8 cellular contexts compared by ENCODE assay signal in the genomic region with DNA sequence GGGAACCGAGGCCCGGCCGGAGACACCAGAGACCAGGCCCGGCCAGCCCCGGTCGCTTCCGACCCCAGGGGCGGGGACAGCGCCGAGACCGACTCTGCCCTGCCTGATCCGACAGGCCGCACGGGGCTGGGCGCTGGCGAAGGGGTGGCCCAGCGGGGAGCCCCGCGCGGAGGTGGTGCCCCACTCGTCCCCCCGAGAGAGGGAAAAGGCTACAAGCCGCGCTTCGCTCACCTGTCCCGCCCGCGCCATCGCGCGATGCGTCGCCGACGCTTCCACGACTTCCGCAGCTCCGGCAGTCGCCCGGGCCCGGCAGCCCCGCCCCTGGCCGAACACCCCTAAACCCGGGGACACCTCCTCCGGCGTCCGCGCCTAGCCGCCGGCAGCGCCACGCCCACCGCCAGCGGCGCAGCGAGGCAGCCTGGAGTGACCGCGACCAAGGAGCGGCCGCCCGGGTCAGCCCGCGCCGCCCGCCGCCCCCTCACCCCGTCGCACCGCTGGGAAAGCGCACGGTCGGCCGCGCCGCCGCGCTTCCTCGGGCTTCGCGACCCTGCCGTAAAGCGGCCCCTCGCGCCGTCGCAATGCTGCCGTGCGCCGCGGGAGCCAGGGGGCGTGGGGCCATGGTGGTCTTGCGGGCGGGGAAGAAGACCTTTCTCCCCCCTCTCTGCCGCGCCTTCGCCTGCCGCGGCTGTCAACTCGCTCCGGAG. TPM values are rescaled to one million over a fixed set of nuclear protein-coding genes. Genes with fewer than 3 reads are reported as not detected.
DNase-seq lines count a peak whose midpoint lies in the region; ATAC-seq and TF ChIP-seq lines count a peak whose summit lies in the region.

A gene with protein sequence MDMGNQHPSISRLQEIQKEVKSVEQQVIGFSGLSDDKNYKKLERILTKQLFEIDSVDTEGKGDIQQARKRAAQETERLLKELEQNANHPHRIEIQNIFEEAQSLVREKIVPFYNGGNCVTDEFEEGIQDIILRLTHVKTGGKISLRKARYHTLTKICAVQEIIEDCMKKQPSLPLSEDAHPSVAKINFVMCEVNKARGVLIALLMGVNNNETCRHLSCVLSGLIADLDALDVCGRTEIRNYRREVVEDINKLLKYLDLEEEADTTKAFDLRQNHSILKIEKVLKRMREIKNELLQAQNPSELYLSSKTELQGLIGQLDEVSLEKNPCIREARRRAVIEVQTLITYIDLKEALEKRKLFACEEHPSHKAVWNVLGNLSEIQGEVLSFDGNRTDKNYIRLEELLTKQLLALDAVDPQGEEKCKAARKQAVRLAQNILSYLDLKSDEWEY (minus strand): TSS at position 273 of the 704 bp plus-strand sequence. CDS start 1,493 bp downstream, outside the sequence.
A gene with protein sequence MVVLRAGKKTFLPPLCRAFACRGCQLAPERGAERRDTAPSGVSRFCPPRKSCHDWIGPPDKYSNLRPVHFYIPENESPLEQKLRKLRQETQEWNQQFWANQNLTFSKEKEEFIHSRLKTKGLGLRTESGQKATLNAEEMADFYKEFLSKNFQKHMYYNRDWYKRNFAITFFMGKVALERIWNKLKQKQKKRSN (plus strand): TSS at position 576 of the 704 bp plus-strand sequence. CDS start 42 bp downstream, at position 618.

- peaks cover 46% of the 10 kb centered on the region for H3K36me3 Mint-ChIP-seq in CD8-positive, alpha-beta T cell
- peaks cover 28% of the 10 kb centered on the region for H3K36me3 Mint-ChIP-seq in activated CD8-positive, alpha-beta memory T cell treated with anti-CD3 and anti-CD28 coated beads, Interleukin-2, amount 10 ng/mL, durations not matched to agents 7 days and 5 days

- CTCF ChIA-PET in CD8-positive, alpha-beta T cell (lab: Charles Lee), result interaction anchor here (1.6 kb wide), 1 partner anchor 15 kb away, joined by 9 read pairs; no protein-coding TSS in a partner anchor
- CTCF ChIA-PET in activated CD8-positive, alpha-beta memory T cell treated with anti-CD3 and anti-CD28 coated beads, Interleukin-2, amount 10 ng/mL, durations not matched to agents 7 days and 5 days (lab: Charles Lee), result interaction anchor here (1.1 to 2.0 kb wide), 5 partner anchors 9 to 118 kb away, joined by 3 to 5 read pairs (median 4); no protein-coding TSS in a partner anchor

- H3K27me3 ChIP-seq in CD8-positive, alpha-beta T cell (ENCODE audit: insufficient read depth, low read length), result no peaks in the 10 kb centered on the region
- H3K27me3 ChIP-seq in endocrine pancreas (ENCODE audit: control insufficient read depth, insufficient read depth, low read length), result no peaks in the 10 kb centered on the region

- peaks cover 46% of the 10 kb centered on the region for H3K4me1 ChIP-seq in CD8-positive, alpha-beta T cell (ENCODE audit: insufficient read depth, low read length)
- peaks cover 16% of the 10 kb centered on the region for H3K4me1 ChIP-seq in endocrine pancreas (ENCODE audit: control insufficient read depth, insufficient read depth, low read length)

- intact Hi-C loops in CD8-positive, alpha-beta T cell (cut with DNase I, micrococcal nuclease), result loop anchor here (1.0 to 10.0 kb wide), 10 partner anchors 33 to 970 kb away; a partner anchor contains a TSS

- H3K9me3 ChIP-seq in CD8-positive, alpha-beta T cell (ENCODE audit: low read length), result no peaks in the 10 kb centered on the region
- no peaks in the 10 kb centered on the region for H3K9me3 ChIP-seq in endocrine pancreas (ENCODE audit: control insufficient read depth, low read length)

- H3K36me3 ChIP-seq in CD8-positive, alpha-beta T cell (ENCODE audit: insufficient read depth, low read length), result peaks cover 15% of the 10 kb centered on the region
- H3K36me3 ChIP-seq in endocrine pancreas (ENCODE audit: control insufficient read depth, insufficient read depth, low read length), result peaks cover 2% of the 10 kb centered on the region

- H3K27ac Mint-ChIP-seq in CD8-positive, alpha-beta T cell, result peak within 1 kb of the TSS; percentile 87
- H3K27ac Mint-ChIP-seq in activated CD8-positive, alpha-beta memory T cell treated with anti-CD3 and anti-CD28 coated beads, Interleukin-2, amount 10 ng/mL, durations not matched to agents 7 days and 5 days, result peak within 1 kb of the TSS; percentile 90

- no peak for TF ChIP-seq CTCF in CD8-positive, alpha-beta T cell (IDR thresholded peaks at IDR 0.05)

- peak within 1 kb of the TSS; percentile 96 for H3K4me3 ChIP-seq in CD8-positive, alpha-beta T cell (ENCODE audit: low read depth, low read length)
- H3K4me3 ChIP-seq in endocrine pancreas (ENCODE audit: control insufficient read depth, insufficient read depth, low read length), result peak within 1 kb of the TSS; percentile 97

- H3K9ac ChIP-seq in endocrine pancreas (ENCODE audit: control insufficient read depth, insufficient read depth, low read length), result peak within 1 kb of the TSS; percentile 95

- peak; percentile 81 for ATAC-seq in CD8-positive, alpha-beta T cell
- ATAC-seq in GM19452 (IDR thresholded peaks at IDR 0.05; ENCODE audit: unreplicated experiment), result peak; percentile 77
- peak; percentile 85 for ATAC-seq in activated CD8-positive, alpha-beta memory T cell treated with anti-CD3 and anti-CD28 coated beads, Interleukin-2, amount 10 ng/mL, durations not matched to agents 7 days and 5 days

- DNase-seq in CD8-positive, alpha-beta T cell, result peak; percentile 68 to 92 (median 81)
- DNase-seq in HK-2 (ENCODE audit: unreplicated experiment) (peak; percentile 87), NOMO-1 treated with dmso at 0.1 percent for 144 hours (lab: John Stamatoyannopoulos, UW; ENCODE audit: unreplicated experiment) (peak; percentile 45), mesenteric fat pad (ENCODE audit: low spot score) (peak; percentile 95)
- DNase-seq in activated CD8-positive, alpha-beta memory T cell treated with anti-CD3 and anti-CD28 coated beads, Interleukin-2, amount 10 ng/mL, durations not matched to agents 7 days and 5 days, result peak; percentile 92
- peak; percentile 73 for DNase-seq in stimulated activated CD8-positive, alpha-beta memory T cell treated with anti-CD3 and anti-CD28 coated beads, Interleukin-15, amount 100 ng/mL, for 1 hour (ENCODE audit: low read depth)

- no peaks in the 10 kb centered on the region for H3K27me3 Mint-ChIP-seq in CD8-positive, alpha-beta T cell (ENCODE audit: low read depth)
- no peaks in the 10 kb centered on the region for H3K27me3 Mint-ChIP-seq in activated CD8-positive, alpha-beta memory T cell treated with anti-CD3 and anti-CD28 coated beads, Interleukin-2, amount 10 ng/mL, durations not matched to agents 7 days and 5 days

- POLR2A ChIA-PET in CD8-positive, alpha-beta T cell (lab: Charles Lee), result interaction anchor here (1.0 to 1.8 kb wide), 7 partner anchors 9 to 348 kb away, joined by 3 to 6 read pairs (median 4); a partner anchor contains a TSS

- peak within 1 kb of the TSS; percentile 83 for H3K4me3 Mint-ChIP-seq in CD8-positive, alpha-beta T cell
- H3K4me3 Mint-ChIP-seq in activated CD8-positive, alpha-beta memory T cell treated with anti-CD3 and anti-CD28 coated beads, Interleukin-2, amount 10 ng/mL, durations not matched to agents 7 days and 5 days, result peak within 1 kb of the TSS; percentile 89

- H3K4me1 Mint-ChIP-seq in CD8-positive, alpha-beta T cell (ENCODE audit: low read depth), result peaks cover 62% of the 10 kb centered on the region
- H3K4me1 Mint-ChIP-seq in activated CD8-positive, alpha-beta memory T cell treated with anti-CD3 and anti-CD28 coated beads, Interleukin-2, amount 10 ng/mL, durations not matched to agents 7 days and 5 days, result peaks cover 59% of the 10 kb centered on the region

- peak within 1 kb of the TSS; percentile 86 for H3K27ac ChIP-seq in CD8-positive, alpha-beta T cell (ENCODE audit: low read depth, low read length)

- no peaks in the 10 kb centered on the region for H3K9me3 Mint-ChIP-seq in CD8-positive, alpha-beta T cell
- no peaks in the 10 kb centered on the region for H3K9me3 Mint-ChIP-seq in activated CD8-positive, alpha-beta memory T cell treated with anti-CD3 and anti-CD28 coated beads, Interleukin-2, amount 10 ng/mL, durations not matched to agents 7 days and 5 days (ENCODE audit: low read depth)

RNA-seq across cellular contexts. Expression of the first gene that starts in this region (rescaled TPM):
- 10 to 100 TPM; 46.2 to 46.3 TPM for total RNA-seq in CD8-positive, alpha-beta T cell
- total RNA-seq in activated CD8-positive, alpha-beta memory T cell treated with anti-CD3 and anti-CD28 coated beads, Interleukin-2, amount 10 ng/mL, durations not matched to agents 7 days and 5 days, result 10 to 100 TPM; 29.9 to 32.3 TPM
- 55.1 TPM for total RNA-seq in mesenteric fat pad

RNA-seq across cellular contexts. Expression of the second gene that starts in this region (rescaled TPM):
- 10 to 100 TPM; 11.6 to 13.4 TPM for total RNA-seq in CD8-positive, alpha-beta T cell
- total RNA-seq in activated CD8-positive, alpha-beta memory T cell treated with anti-CD3 and anti-CD28 coated beads, Interleukin-2, amount 10 ng/mL, durations not matched to agents 7 days and 5 days, result 10 to 100 TPM; 29.1 to 33.5 TPM
- total RNA-seq in mesenteric fat pad, result 45.8 TPM

Comparison
In these comparisons a context has a peak if more than half of its experiments do, and no peak if none do; other contexts are left out.
1. Peak in every context shown above with its lines: DNase-seq, ATAC-seq, H3K4me3 ChIP-seq and H3K27ac ChIP-seq.
2. DNase-seq: peak in every context shown above with its lines; median percentile 95 in mesenteric fat pad; 92 in activated CD8-positive, alpha-beta memory T cell treated with anti-CD3 and anti-CD28 coated beads, Interleukin-2, amount 10 ng/mL, durations not matched to agents 7 days and 5 days; 87 in HK-2; 81 in CD8-positive, alpha-beta T cell; 73 in stimulated activated CD8-positive, alpha-beta memory T cell treated with anti-CD3 and anti-CD28 coated beads, Interleukin-15, amount 100 ng/mL, for 1 hour; 45 in NOMO-1 treated with dmso at 0.1 percent for 144 hours.